In the genomic region with DNA sequence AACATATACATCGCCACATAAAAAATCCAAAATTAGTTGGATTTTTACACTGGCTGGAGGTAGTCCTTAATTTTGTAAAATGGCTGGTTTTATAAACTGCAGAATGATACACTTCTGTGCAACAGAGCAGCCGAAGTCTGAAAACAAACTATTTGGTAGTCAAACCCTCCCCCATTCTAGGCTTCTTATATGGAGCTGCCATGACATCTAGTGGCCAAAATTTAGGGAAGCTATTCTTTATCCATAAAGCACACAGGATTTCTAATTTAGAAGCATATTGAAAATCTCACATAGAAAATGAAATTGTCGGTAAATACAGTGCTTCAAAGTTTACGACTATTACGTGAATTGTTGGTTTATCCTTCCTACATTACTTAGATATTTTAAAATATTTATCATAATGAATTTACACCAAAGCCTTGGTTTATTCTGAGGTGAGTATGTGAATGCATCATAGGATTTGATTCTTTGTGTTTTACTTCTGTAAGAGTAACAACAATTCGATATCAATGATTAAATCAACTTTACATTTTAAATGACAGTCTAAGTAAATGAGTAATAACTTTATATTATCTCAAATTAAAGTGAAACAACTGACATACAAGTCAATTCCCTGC, we compare ENCODE assay signal across 8 cellular contexts.
DNase-seq lines count a peak whose midpoint lies in the region; ATAC-seq and TF ChIP-seq lines count a peak whose summit lies in the region.

No MANE protein-coding gene starts in this region.

- H3K36me3 ChIP-seq in lung (ENCODE audit: control insufficient read depth in 2 of 2, insufficient read depth in 2 of 2, low read length in 2 of 2), result no peaks in the 10 kb centered on the region

- no peaks in the 10 kb centered on the region for H3K4me1 ChIP-seq in lung (ENCODE audit: control insufficient read depth in 2 of 2, insufficient read depth in 2 of 2, low read length in 2 of 2)

- no peak overlapping the region for H3K4me3 ChIP-seq in lung

- H3K27me3 ChIP-seq in lung (ENCODE audit: control insufficient read depth, insufficient read depth), result no peaks in the 10 kb centered on the region

- ATAC-seq in HG02884 (IDR thresholded peaks at IDR 0.05; ENCODE audit: unreplicated experiment) (peak; percentile 85), lung (ENCODE audit: insufficient read depth, low FRiP score) (no peak)

- TF ChIP-seq CTCF in AG09319 (IDR thresholded peaks at IDR 0.05; ENCODE audit: low read depth, low read length) (peak; percentile 70), GM12874 (IDR thresholded peaks at IDR 0.05; ENCODE audit: insufficient read depth, low read depth, low read length) (peak; percentile 30; the same call in 1 of the 2 replicates), lung (IDR thresholded peaks at IDR 0.05; ENCODE audit: control extremely low read depth, extremely low read depth) (peak; percentile 33)

- no peak overlapping the region for H3K27ac ChIP-seq in lung (ENCODE audit: low read depth in 1 of 2, low read length in 1 of 2)

- 21 to 25% methylated on average over 6 of the region's 6 CpGs for WGBS in lung, 2 donors

- H3K9me3 ChIP-seq in lung (ENCODE audit: control insufficient read depth in 2 of 2, insufficient read depth in 1 of 2, low read length in 1 of 2), result no peaks in the 10 kb centered on the region

- peak; percentile 22 for DNase-seq in AG09319 (ENCODE audit: extremely low read depth, low read depth)
- DNase-seq in NCI-H345 (lab: John Stamatoyannopoulos, UW), result peak; percentile 41
- peak; percentile 37 for DNase-seq in cerebellar cortex (ENCODE audit: low spot score)
- no peak for DNase-seq in lung (ENCODE audit: low spot score)
- no peak for DNase-seq in activated effector memory CD4-positive, alpha-beta T cell treated with Interleukin-2 at 50 U/mL for 16 hours
- DNase-seq in mesenteric fat pad (ENCODE audit: low spot score), result no peak

Comparison
In these comparisons a context has a peak if more than half of its experiments do, and no peak if none do; other contexts are left out.
1. DNase-seq: peak in AG09319 (single experiment), NCI-H345 (single experiment) and cerebellar cortex (single experiment); none in lung (single experiment), activated effector memory CD4-positive, alpha-beta T cell treated with Interleukin-2 at 50 U/mL for 16 hours (single experiment) and mesenteric fat pad (single experiment).
2. Peak in every context shown above with its lines, with median percentiles within 50 percentile points of each other: CTCF ChIP-seq.